8 cellular contexts compared by ENCODE assay signal in genomic region chr19:16888629-16889371, GRCh38. TPM values are rescaled to one million over a fixed set of nuclear protein-coding genes. Genes with fewer than 3 reads are reported as not detected.
DNase-seq lines count a peak whose midpoint lies in the region; ATAC-seq and TF ChIP-seq lines count a peak whose summit lies in the region.

Gene F2RL3, plus strand, starts transcription at chr19:16888999. Its CDS starts 191 bp downstream, at chr19:16889190.

- no peaks in the 10 kb centered on the region for H3K9me3 Mint-ChIP-seq in activated T-helper 17 cell treated with anti-CD3 and anti-CD28 coated beads, Interleukin-2, amount 50 U/mL, for 72 hours
- H3K9me3 Mint-ChIP-seq in nephron progenitor cell = no peaks in the 10 kb centered on the region

- no peaks in the 10 kb centered on the region for H3K4me1 Mint-ChIP-seq in activated T-helper 17 cell treated with anti-CD3 and anti-CD28 coated beads, Interleukin-2, amount 50 U/mL, for 72 hours
- peaks cover 21% of the 10 kb centered on the region for H3K4me1 Mint-ChIP-seq in nephron progenitor cell

- peaks cover 11% of the 10 kb centered on the region for H3K4me1 ChIP-seq in mesodermal cell (ENCODE audit: control insufficient read depth, insufficient read depth, low read length, poor library complexity, severe bottlenecking)

- no peak within 1 kb of the TSS for H3K27ac Mint-ChIP-seq in activated T-helper 17 cell treated with anti-CD3 and anti-CD28 coated beads, Interleukin-2, amount 50 U/mL, for 72 hours
- no peak within 1 kb of the TSS for H3K27ac Mint-ChIP-seq in nephron progenitor cell

- no peaks in the 10 kb centered on the region for H3K36me3 ChIP-seq in mesodermal cell (ENCODE audit: control insufficient read depth, insufficient read depth, low read length)

- H3K4me3 ChIP-seq in mesodermal cell (ENCODE audit: extremely low read depth, insufficient read depth, low read length, poor library complexity, severe bottlenecking) = no peak within 1 kb of the TSS

- ATAC-seq in activated T-helper 17 cell treated with anti-CD3 and anti-CD28 coated beads, Interleukin-2, amount 50 U/mL, for 72 hours (replicated peaks) = peak; percentile 41
- ATAC-seq in HG02885 (IDR thresholded peaks at IDR 0.05; ENCODE audit: poor library complexity, unreplicated experiment) (no peak), GM21360 (IDR thresholded peaks at IDR 0.05; ENCODE audit: unreplicated experiment) (no peak)

- DNase-seq in DMS53 (lab: John Stamatoyannopoulos, UW) (peak; percentile 84), H4 (ENCODE audit: low spot score) (peak; percentile 81), nephron progenitor cell (no peak)
- no peak for DNase-seq in activated CD8-positive, alpha-beta memory T cell treated with anti-CD3 and anti-CD28 coated beads, Interleukin-2, amount 50 U/mL, for 4 hours

- 74 to 81% methylated on average over 18 to 24 of the region's 31 CpGs for WGBS in mesodermal cell (ENCODE audit: insufficient coverage in 2 of 2), 2 experiments

- no peaks in the 10 kb centered on the region for H3K27me3 Mint-ChIP-seq in activated T-helper 17 cell treated with anti-CD3 and anti-CD28 coated beads, Interleukin-2, amount 50 U/mL, for 72 hours
- H3K27me3 Mint-ChIP-seq in nephron progenitor cell (ENCODE audit: low read depth, poor library complexity) = peaks cover 9% of the 10 kb centered on the region

- TF ChIP-seq CTCF in nephron progenitor cell (IDR thresholded peaks at IDR 0.05) = no peak

- H3K27ac ChIP-seq in mesodermal cell (ENCODE audit: low read depth, low read length, severe bottlenecking) = peak within 1 kb of the TSS; percentile 62

- no peaks in the 10 kb centered on the region for H3K9me3 ChIP-seq in mesodermal cell (ENCODE audit: control insufficient read depth, low read length)

- H3K36me3 Mint-ChIP-seq in activated T-helper 17 cell treated with anti-CD3 and anti-CD28 coated beads, Interleukin-2, amount 50 U/mL, for 72 hours (ENCODE audit: low read depth) = no peaks in the 10 kb centered on the region
- no peaks in the 10 kb centered on the region for H3K36me3 Mint-ChIP-seq in nephron progenitor cell (ENCODE audit: low read depth)

- H3K4me3 Mint-ChIP-seq in activated T-helper 17 cell treated with anti-CD3 and anti-CD28 coated beads, Interleukin-2, amount 50 U/mL, for 72 hours = no peak within 1 kb of the TSS
- no peak within 1 kb of the TSS for H3K4me3 Mint-ChIP-seq in nephron progenitor cell

RNA-seq across cellular contexts. Expression of gene F2RL3, which starts in this region (rescaled TPM):
- total RNA-seq in H4 (2014; rRNA removed; shearing (Covaris generic)) = 0.21 TPM in 1 of 2 replicates, not detected in the other
- not detected for total RNA-seq in activated T-helper 17 cell treated with anti-CD3 and anti-CD28 coated beads, Interleukin-2, amount 50 U/mL, for 72 hours
- 0.29 TPM for polyA plus RNA-seq in mesodermal cell (2013, experiment 1 of 2)
- 0.20 TPM for polyA plus RNA-seq in mesodermal cell (2013, experiment 2 of 2)

Comparison
In these comparisons a context has a peak if more than half of its experiments do, and no peak if none do; other contexts are left out.
1. Peak in DNase-seq in H4; RNA of the gene not detected or under 1 TPM.
2. Peak in ATAC-seq in activated T-helper 17 cell treated with anti-CD3 and anti-CD28 coated beads, Interleukin-2, amount 50 U/mL, for 72 hours; RNA of the gene not detected or under 1 TPM.